Comparison of ENCODE assay signal across 1 cellular context in genomic region chr5:132090107-132090506, GRCh38.
TF ChIP-seq lines count a peak whose summit lies in the region.

No MANE protein-coding gene starts in this region.

TF ChIP-seq in GM12878, 131 proteins besides CTCF, POLR2A, EP300 and RAD21:
- TF ChIP-seq, protein P1, sequence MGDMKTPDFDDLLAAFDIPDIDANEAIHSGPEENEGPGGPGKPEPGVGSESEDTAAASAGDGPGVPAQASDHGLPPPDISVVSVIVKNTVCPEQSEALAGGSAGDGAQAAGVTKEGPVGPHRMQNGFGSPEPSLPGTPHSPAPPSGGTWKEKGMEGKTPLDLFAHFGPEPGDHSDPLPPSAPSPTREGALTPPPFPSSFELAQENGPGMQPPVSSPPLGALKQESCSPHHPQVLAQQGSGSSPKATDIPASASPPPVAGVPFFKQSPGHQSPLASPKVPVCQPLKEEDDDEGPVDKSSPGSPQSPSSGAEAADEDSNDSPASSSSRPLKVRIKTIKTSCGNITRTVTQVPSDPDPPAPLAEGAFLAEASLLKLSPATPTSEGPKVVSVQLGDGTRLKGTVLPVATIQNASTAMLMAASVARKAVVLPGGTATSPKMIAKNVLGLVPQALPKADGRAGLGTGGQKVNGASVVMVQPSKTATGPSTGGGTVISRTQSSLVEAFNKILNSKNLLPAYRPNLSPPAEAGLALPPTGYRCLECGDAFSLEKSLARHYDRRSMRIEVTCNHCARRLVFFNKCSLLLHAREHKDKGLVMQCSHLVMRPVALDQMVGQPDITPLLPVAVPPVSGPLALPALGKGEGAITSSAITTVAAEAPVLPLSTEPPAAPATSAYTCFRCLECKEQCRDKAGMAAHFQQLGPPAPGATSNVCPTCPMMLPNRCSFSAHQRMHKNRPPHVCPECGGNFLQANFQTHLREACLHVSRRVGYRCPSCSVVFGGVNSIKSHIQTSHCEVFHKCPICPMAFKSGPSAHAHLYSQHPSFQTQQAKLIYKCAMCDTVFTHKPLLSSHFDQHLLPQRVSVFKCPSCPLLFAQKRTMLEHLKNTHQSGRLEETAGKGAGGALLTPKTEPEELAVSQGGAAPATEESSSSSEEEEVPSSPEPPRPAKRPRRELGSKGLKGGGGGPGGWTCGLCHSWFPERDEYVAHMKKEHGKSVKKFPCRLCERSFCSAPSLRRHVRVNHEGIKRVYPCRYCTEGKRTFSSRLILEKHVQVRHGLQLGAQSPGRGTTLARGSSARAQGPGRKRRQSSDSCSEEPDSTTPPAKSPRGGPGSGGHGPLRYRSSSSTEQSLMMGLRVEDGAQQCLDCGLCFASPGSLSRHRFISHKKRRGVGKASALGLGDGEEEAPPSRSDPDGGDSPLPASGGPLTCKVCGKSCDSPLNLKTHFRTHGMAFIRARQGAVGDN (IDR thresholded peaks at IDR 0.05) = no peak
- TF ChIP-seq RUNX3 (IDR thresholded peaks at IDR 0.05; ENCODE audit: low read length) = peak; percentile 47; the same call in 1 of the 2 replicates
